ENCODE assay signal across 1 cellular context in genomic region chr7:388961-389701, GRCh38.
TF ChIP-seq lines count a peak whose summit lies in the region.

No MANE protein-coding gene starts in this region.

TF ChIP-seq in WTC11, 78 proteins besides CTCF, POLR2A, EP300 and RAD21 (continued from another document):
- TF ChIP-seq AR (CRISPR knock-in tag; IDR thresholded peaks at IDR 0.05) (no peak), MYBL2 (CRISPR knock-in tag; IDR thresholded peaks at IDR 0.05) (no peak), ZNF416 (CRISPR knock-in tag; IDR thresholded peaks at IDR 0.05) (no peak), CDX4 (CRISPR knock-in tag; IDR thresholded peaks at IDR 0.05; ENCODE audit: borderline replicate concordance) (no peak), SOX15 (CRISPR knock-in tag; IDR thresholded peaks at IDR 0.05) (no peak), ZNF671 (CRISPR knock-in tag; IDR thresholded peaks at IDR 0.05) (no peak), AFF4 (CRISPR knock-in tag; IDR thresholded peaks at IDR 0.05; ENCODE audit: borderline replicate concordance) (no peak), PRDM15 (CRISPR knock-in tag; IDR thresholded peaks at IDR 0.05) (no peak), USF2 (CRISPR knock-in tag; IDR thresholded peaks at IDR 0.05) (no peak), ZNF121 (CRISPR knock-in tag; IDR thresholded peaks at IDR 0.05) (no peak), ZNF532 (CRISPR knock-in tag; IDR thresholded peaks at IDR 0.05; ENCODE audit: borderline replicate concordance) (no peak), IRF2 (CRISPR knock-in tag; IDR thresholded peaks at IDR 0.05; ENCODE audit: borderline replicate concordance, low read depth) (no peak), MAX (CRISPR knock-in tag; IDR thresholded peaks at IDR 0.05) (no peak)
